22 cellular contexts compared by ENCODE assay signal in the genomic region with DNA sequence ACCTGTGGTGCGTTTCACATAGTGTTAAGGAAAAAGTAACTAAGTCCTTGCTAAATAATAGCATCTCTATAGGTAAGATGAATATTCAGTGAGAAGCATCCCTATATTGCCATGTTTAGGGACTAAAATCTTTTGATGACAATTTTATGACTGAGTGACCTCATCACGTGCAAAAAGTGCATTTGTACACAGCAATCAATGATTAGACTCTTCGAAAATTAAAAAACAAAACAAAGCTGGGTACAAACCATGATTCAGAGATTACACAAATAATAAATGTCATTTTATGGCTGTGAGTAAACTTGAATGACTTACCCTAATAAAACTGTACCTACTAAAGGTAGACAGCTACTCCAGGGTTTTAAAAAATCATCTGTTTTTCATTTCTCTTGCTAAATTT.
DNase-seq lines count a peak whose midpoint lies in the region; ATAC-seq and TF ChIP-seq lines count a peak whose summit lies in the region.
"Had no signal": no experiment of that assay in that cellular context is flagged by ENCODE, and none has a peak within 500 bp of the region (broad histone marks: within the 10 kb centered on the region; RNA-seq: fewer than 3 reads in every experiment).

No MANE protein-coding gene starts in this region.

- TF ChIP-seq RAD21 in SK-N-SH (IDR thresholded peaks at IDR 0.05; ENCODE audit: low read length) = no peak

- H3K27me3 ChIP-seq in CD4-positive, CD25-positive, alpha-beta regulatory T cell (ENCODE audit: control insufficient read depth, insufficient read depth, low read length) = no peaks in the 10 kb centered on the region
- no peaks in the 10 kb centered on the region for H3K27me3 ChIP-seq in CD8-positive, alpha-beta memory T cell (ENCODE audit: insufficient read depth, low read length, poor library complexity, severe bottlenecking)
- H3K27me3 ChIP-seq in tibial nerve (no peaks in the 10 kb centered on the region), SK-N-SH (ENCODE audit: insufficient read depth) (no peaks in the 10 kb centered on the region), endodermal cell (ENCODE audit: control insufficient read depth, insufficient read depth, low read length, poor library complexity, severe bottlenecking) (no peaks in the 10 kb centered on the region), BE2C (no peaks in the 10 kb centered on the region)
- H3K27me3 ChIP-seq: left lung, tibial artery had no signal

- peaks cover 0 to 1% (median 0%) of the 10 kb centered on the region in 7 donors for H3K9me3 Mint-ChIP-seq in CD4-positive, CD25-positive, alpha-beta regulatory T cell
- no peaks in the 10 kb centered on the region for H3K9me3 Mint-ChIP-seq in CD8-positive, alpha-beta memory T cell
- no peaks in the 10 kb centered on the region for H3K9me3 Mint-ChIP-seq in activated T-helper 2 cell treated with anti-CD3 and anti-CD28 coated beads, Interferon-gamma antibody, Interleukin-2, Interleukin-4, amounts not matched to agents 10 μg/mL and 5 μg/mL and 100 μg/mL, durations not matched to agents 14 hours and 24 hours and 36 hours
- H3K9me3 Mint-ChIP-seq in endodermal cell = no peaks in the 10 kb centered on the region

- peak overlapping the region; percentile 37 to 77 (median 58) for H3K4me3 Mint-ChIP-seq in CD4-positive, CD25-positive, alpha-beta regulatory T cell
- peak overlapping the region in 2 of 7 donors; percentile 14 to 52 for H3K4me3 Mint-ChIP-seq in CD8-positive, alpha-beta memory T cell
- H3K4me3 Mint-ChIP-seq in activated T-helper 2 cell treated with anti-CD3 and anti-CD28 coated beads, Interferon-gamma antibody, Interleukin-2, Interleukin-4, amounts not matched to agents 10 μg/mL and 5 μg/mL and 100 μg/mL, durations not matched to agents 14 hours and 24 hours and 36 hours (ENCODE audit: low read depth) = no peak overlapping the region
- H3K4me3 Mint-ChIP-seq in endodermal cell = no peak overlapping the region

- H3K9ac ChIP-seq in SK-N-SH (no peak overlapping the region), endodermal cell (ENCODE audit: extremely low read depth, low read length, poor library complexity, severe bottlenecking) (no peak overlapping the region)

- H4K20me1 ChIP-seq in SK-N-SH (ENCODE audit: insufficient read depth) = no peaks in the 10 kb centered on the region

- H3K9me2 ChIP-seq in SK-N-SH = no peaks in the 10 kb centered on the region

- peaks cover 18% of the 10 kb centered on the region for H3K36me3 Mint-ChIP-seq in CD4-positive, CD25-positive, alpha-beta regulatory T cell
- H3K36me3 Mint-ChIP-seq in CD8-positive, alpha-beta memory T cell = peaks cover 0 to 29% (median 13%) of the 10 kb centered on the region in 3 donors
- peaks cover 47% of the 10 kb centered on the region for H3K36me3 Mint-ChIP-seq in activated T-helper 2 cell treated with anti-CD3 and anti-CD28 coated beads, Interferon-gamma antibody, Interleukin-2, Interleukin-4, amounts not matched to agents 10 μg/mL and 5 μg/mL and 100 μg/mL, durations not matched to agents 14 hours and 24 hours and 36 hours (ENCODE audit: low read depth)
- H3K36me3 Mint-ChIP-seq in endodermal cell (ENCODE audit: low read depth) = peaks cover 6% of the 10 kb centered on the region

- peaks cover 31% of the 10 kb centered on the region for H3F3A ChIP-seq in SK-N-SH (replicated peaks; ENCODE audit: insufficient read depth)

- no peak overlapping the region for H3K4me2 ChIP-seq in SK-N-SH

- TF ChIP-seq POLR2A in tibial nerve (IDR thresholded peaks at IDR 0.05) = no peak

- H3K27ac Mint-ChIP-seq in CD4-positive, CD25-positive, alpha-beta regulatory T cell = peak overlapping the region; percentile 81 to 97 (median 83)
- peak overlapping the region; percentile 12 to 92 (median 70) for H3K27ac Mint-ChIP-seq in CD8-positive, alpha-beta memory T cell
- peak overlapping the region; percentile 13 for H3K27ac Mint-ChIP-seq in activated T-helper 2 cell treated with anti-CD3 and anti-CD28 coated beads, Interferon-gamma antibody, Interleukin-2, Interleukin-4, amounts not matched to agents 10 μg/mL and 5 μg/mL and 100 μg/mL, durations not matched to agents 14 hours and 24 hours and 36 hours
- no peak overlapping the region for H3K27ac Mint-ChIP-seq in endodermal cell

- peaks cover 21% of the 10 kb centered on the region for H3K36me3 ChIP-seq in CD4-positive, CD25-positive, alpha-beta regulatory T cell (ENCODE audit: control insufficient read depth, insufficient read depth, low read length)
- no peaks in the 10 kb centered on the region for H3K36me3 ChIP-seq in CD8-positive, alpha-beta memory T cell (ENCODE audit: insufficient read depth, low read length)
- H3K36me3 ChIP-seq in mucosa of descending colon (ENCODE audit: low read depth) (no peaks in the 10 kb centered on the region), tibial nerve (no peaks in the 10 kb centered on the region), SK-N-SH (replicated peaks in 1 of 2; ENCODE audit: control insufficient read depth in 1 of 2, insufficient read depth in 2 of 2, low read length in 1 of 2) (no peaks in the 10 kb centered on the region), endodermal cell (ENCODE audit: control insufficient read depth, insufficient read depth, low read length) (no peaks in the 10 kb centered on the region), BE2C (no peaks in the 10 kb centered on the region)
- H3K36me3 ChIP-seq: left lung, tibial artery had no signal

- peaks cover 52% of the 10 kb centered on the region for H3K4me1 ChIP-seq in CD4-positive, CD25-positive, alpha-beta regulatory T cell (ENCODE audit: control insufficient read depth, insufficient read depth, low read length, poor library complexity, severe bottlenecking)
- peaks cover 68% of the 10 kb centered on the region for H3K4me1 ChIP-seq in CD8-positive, alpha-beta memory T cell (ENCODE audit: insufficient read depth, low read length)
- peaks cover 27% of the 10 kb centered on the region for H3K4me1 ChIP-seq in mucosa of descending colon (ENCODE audit: low read depth)
- H3K4me1 ChIP-seq in tibial nerve = peaks cover 0 to 22% (median 10%) of the 10 kb centered on the region in 4 donors
- H3K4me1 ChIP-seq in SK-N-SH (ENCODE audit: control insufficient read depth in 1 of 2, insufficient read depth in 2 of 2, low read depth in 1 of 2, low read length in 1 of 2) = peaks cover 4 to 20% of the 10 kb centered on the region in 2 experiments; a peak in 2 of 4 replicates
- peaks cover 4% of the 10 kb centered on the region for H3K4me1 ChIP-seq in endodermal cell (ENCODE audit: control insufficient read depth, insufficient read depth, low read length)
- no peaks in the 10 kb centered on the region for H3K4me1 ChIP-seq in BE2C

- H3K27ac ChIP-seq in CD4-positive, CD25-positive, alpha-beta regulatory T cell (ENCODE audit: insufficient read depth, low read length, poor library complexity, severe bottlenecking) = peak overlapping the region; percentile 64
- no peak overlapping the region for H3K27ac ChIP-seq in CD8-positive, alpha-beta memory T cell (ENCODE audit: low read depth, low read length)
- H3K27ac ChIP-seq in tibial nerve = no peak overlapping the region
- no peak overlapping the region for H3K27ac ChIP-seq in SK-N-SH (ENCODE audit: low read depth in 2 of 2, low read length in 1 of 2)
- no peak overlapping the region for H3K27ac ChIP-seq in endodermal cell (ENCODE audit: low read depth, low read length)
- H3K27ac ChIP-seq: left lung, RWPE1, tibial artery had no signal

- no peak overlapping the region for H3K4me3 ChIP-seq in CD4-positive, CD25-positive, alpha-beta regulatory T cell (ENCODE audit: low read depth, low read length)
- H3K4me3 ChIP-seq in CD8-positive, alpha-beta memory T cell (ENCODE audit: low read length) = no peak overlapping the region
- H3K4me3 ChIP-seq in mucosa of descending colon = no peak overlapping the region
- H3K4me3 ChIP-seq in tibial nerve = no peak overlapping the region
- H3K4me3 ChIP-seq in SK-N-SH (ENCODE audit: low read depth in 2 of 2, low read length in 1 of 2) = no peak overlapping the region
- no peak overlapping the region for H3K4me3 ChIP-seq in endodermal cell (ENCODE audit: low read length)
- H3K4me3 ChIP-seq in BE2C (ENCODE audit: low read depth, low read length) = no peak overlapping the region
- H3K4me3 ChIP-seq: left lung, tibial artery had no signal

- no peaks in the 10 kb centered on the region for H3K27me3 Mint-ChIP-seq in CD4-positive, CD25-positive, alpha-beta regulatory T cell
- H3K27me3 Mint-ChIP-seq in CD8-positive, alpha-beta memory T cell = no peaks in the 10 kb centered on the region
- no peaks in the 10 kb centered on the region for H3K27me3 Mint-ChIP-seq in activated T-helper 2 cell treated with anti-CD3 and anti-CD28 coated beads, Interferon-gamma antibody, Interleukin-2, Interleukin-4, amounts not matched to agents 10 μg/mL and 5 μg/mL and 100 μg/mL, durations not matched to agents 14 hours and 24 hours and 36 hours (ENCODE audit: low read depth)
- no peaks in the 10 kb centered on the region for H3K27me3 Mint-ChIP-seq in endodermal cell (ENCODE audit: insufficient read depth)

- TF ChIP-seq EP300 in tibial nerve (IDR thresholded peaks at IDR 0.05) (no peak), SK-N-SH (IDR thresholded peaks at IDR 0.05; ENCODE audit: borderline replicate concordance in 1 of 2, low read depth in 1 of 2, low read length in 1 of 2) (no peak)

- H2AFZ ChIP-seq in SK-N-SH (ENCODE audit: low read depth) = no peak overlapping the region

- peaks cover 57 to 90% (median 75%) of the 10 kb centered on the region in 4 donors for H3K4me1 Mint-ChIP-seq in CD4-positive, CD25-positive, alpha-beta regulatory T cell
- peaks cover 70 to 90% (median 86%) of the 10 kb centered on the region in 3 donors for H3K4me1 Mint-ChIP-seq in CD8-positive, alpha-beta memory T cell
- peaks cover 67% of the 10 kb centered on the region for H3K4me1 Mint-ChIP-seq in activated T-helper 2 cell treated with anti-CD3 and anti-CD28 coated beads, Interferon-gamma antibody, Interleukin-2, Interleukin-4, amounts not matched to agents 10 μg/mL and 5 μg/mL and 100 μg/mL, durations not matched to agents 14 hours and 24 hours and 36 hours (ENCODE audit: low read depth)
- peaks cover 21% of the 10 kb centered on the region for H3K4me1 Mint-ChIP-seq in endodermal cell

- ATAC-seq in CD4-positive, CD25-positive, alpha-beta regulatory T cell (ENCODE audit: low read depth in 2 of 2) = no peak
- peak; percentile 74 for ATAC-seq in mucosa of descending colon
- ATAC-seq: esophagus mucosa, left lung had no signal

- DNase-seq in CD4-positive, CD25-positive, alpha-beta regulatory T cell = no peak
- no peak for DNase-seq in CD8-positive, alpha-beta memory T cell
- DNase-seq in activated T-helper 2 cell treated with anti-CD3 and anti-CD28 coated beads, Interferon-gamma antibody, Interleukin-2, Interleukin-4, amounts not matched to agents 10 μg/mL and 5 μg/mL and 100 μg/mL, durations not matched to agents 14 hours and 24 hours and 36 hours (ENCODE audit: low spot score) = no peak
- DNase-seq in mucosa of descending colon (no peak), tibial nerve (ENCODE audit: low spot score in 2 of 2) (no peak), SK-N-SH (no peak), endodermal cell (no peak), BE2C (no peak)
- DNase-seq: activated CD4-positive, alpha-beta T cell treated with anti-CD3 and anti-CD28 coated beads, Interleukin-2, amount 50 U/mL, for 4 hours; aorta; central memory CD4-positive, alpha-beta T cell; EL; Kasumi-1; left lung; NCI-H1105; NCI-H2081; NCI-H446 treated with DMSO at 0.1 percent for 48 hours; NK-92 treated with Interleukin-12 subunit alpha and Interleukin-12 subunit beta, amount 100 ng/mL, for 24 hours; stimulated activated CD4-positive, alpha-beta T cell treated with anti-CD3 and anti-CD28 coated beads, Interleukin-12 subunit alpha, Interleukin-12 subunit beta, amount 100 ng/mL, for 4 hours; tibial artery had no signal

- POLR2A ChIA-PET in CD8-positive, alpha-beta memory T cell (lab: Charles Lee) = no interaction called here
- POLR2A ChIA-PET in SK-N-SH (lab: Yijun Ruan, JAX) = no interaction called here

- TF ChIP-seq CTCF in mucosa of descending colon (IDR thresholded peaks at IDR 0.05) = no peak
- TF ChIP-seq CTCF in tibial nerve (IDR thresholded peaks at IDR 0.05) = no peak
- no peak for TF ChIP-seq CTCF in SK-N-SH (IDR thresholded peaks at IDR 0.05)
- no peak for TF ChIP-seq CTCF in endodermal cell (conservative IDR thresholded peaks at IDR 0.05)
- TF ChIP-seq CTCF in BE2C (IDR thresholded peaks at IDR 0.05; ENCODE audit: low read depth, low read length) = no peak

- H3K9me3 ChIP-seq in CD4-positive, CD25-positive, alpha-beta regulatory T cell (ENCODE audit: control insufficient read depth in 2 of 2, low read length in 2 of 2) = no peaks in the 10 kb centered on the region
- no peaks in the 10 kb centered on the region for H3K9me3 ChIP-seq in CD8-positive, alpha-beta memory T cell (ENCODE audit: low read length)
- H3K9me3 ChIP-seq in mucosa of descending colon (no peaks in the 10 kb centered on the region), tibial nerve (no peaks in the 10 kb centered on the region), SK-N-SH (no peaks in the 10 kb centered on the region), endodermal cell (ENCODE audit: control insufficient read depth, low read length) (no peaks in the 10 kb centered on the region), BE2C (no peaks in the 10 kb centered on the region)
- H3K9me3 ChIP-seq: left lung, tibial artery had no signal

- H3K79me2 ChIP-seq in SK-N-SH (ENCODE audit: insufficient read depth) = peaks cover 71% of the 10 kb centered on the region

- WGBS in tibial nerve, 2 donors = 87 to 92% methylated on average over 3 of the region's 3 CpGs
- WGBS in SK-N-SH (ENCODE audit: low lambda C conversion rate) = 77% methylated on average over 3 of the region's 3 CpGs
- 89 to 100% methylated on average over 1 to 2 of the region's 3 CpGs for WGBS in endodermal cell (ENCODE audit: insufficient coverage in 1 of 2, insufficient read length in 1 of 2), 2 experiments

- CTCF ChIA-PET in CD8-positive, alpha-beta memory T cell (lab: Charles Lee) = no interaction called here
- CTCF ChIA-PET in SK-N-SH (lab: Yijun Ruan, JAX) = no interaction called here

- intact Hi-C loops in activated T-helper 2 cell treated with anti-CD3 and anti-CD28 coated beads, Interferon-gamma antibody, Interleukin-2, Interleukin-4, amounts not matched to agents 10 μg/mL and 5 μg/mL and 100 μg/mL, durations not matched to agents 14 hours and 24 hours and 36 hours (cut with micrococcal nuclease) = no loop called here
- intact Hi-C loops in mucosa of descending colon (cut with DNase I, micrococcal nuclease) = no loop called here

Comparison
In these comparisons a context has a peak if more than half of its experiments do, and no peak if none do; other contexts are left out.
1. H3K4me3 Mint-ChIP-seq: peak in CD4-positive, CD25-positive, alpha-beta regulatory T cell (4 of 4); none in activated T-helper 2 cell treated with anti-CD3 and anti-CD28 coated beads, Interferon-gamma antibody, Interleukin-2, Interleukin-4, amounts not matched to agents 10 μg/mL and 5 μg/mL and 100 μg/mL, durations not matched to agents 14 hours and 24 hours and 36 hours (single experiment) and endodermal cell (single experiment).